ENCODE assay signal across 8 cellular contexts in genomic region chr17:78716814-78717393, GRCh38.
A peak's percentile ranks its signal among the peaks of the same experiment; 100 is the strongest.
DNase-seq lines count a peak whose midpoint lies in the region; ATAC-seq and TF ChIP-seq lines count a peak whose summit lies in the region.

No MANE protein-coding gene starts in this region.

- intact Hi-C loops in activated CD4-positive, alpha-beta memory T cell treated with anti-CD3 and anti-CD28 coated beads for 36 hours (cut with micrococcal nuclease): loop anchor here (10.0 kb wide), 1 partner anchor 268 kb away; no protein-coding TSS in a partner anchor

- peak overlapping the region; percentile 89 for H3K18ac ChIP-seq in neuronal stem cell (ENCODE audit: low read length)

- no peak overlapping the region for H2BK12ac ChIP-seq in neuronal stem cell (ENCODE audit: low read length)

- H2BK120ac ChIP-seq in neuronal stem cell (ENCODE audit: low read depth, low read length): no peak overlapping the region

- H3K27me3 Mint-ChIP-seq in activated CD4-positive, alpha-beta memory T cell treated with anti-CD3 and anti-CD28 coated beads for 36 hours: no peaks in the 10 kb centered on the region

- H3K23ac ChIP-seq in neuronal stem cell (ENCODE audit: low read depth, low read length, poor library complexity): no peak overlapping the region

- WGBS in neuronal stem cell (ENCODE audit: extremely low coverage in 2 of 2, insufficient read length in 2 of 2, insufficient replicate concordance in 1 of 2), 2 donors: no CpG with 5 or more reads among the region's 19 CpGs

- ATAC-seq in HG03521 (IDR thresholded peaks at IDR 0.05; ENCODE audit: unreplicated experiment): no peak

- H4K91ac ChIP-seq in neuronal stem cell (ENCODE audit: low read depth, low read length, poor library complexity): no peak overlapping the region

- no peak overlapping the region for H3K27ac ChIP-seq in neuronal stem cell (replicated peaks; ENCODE audit: low read length)

- H4K8ac ChIP-seq in neuronal stem cell (ENCODE audit: low read depth, low read length): no peak overlapping the region

- H3K9ac ChIP-seq in ES-I3 (ENCODE audit: low read depth, low read length) (peak overlapping the region; percentile 38; the same call in 1 of the 2 replicates), neuronal stem cell (ENCODE audit: low read depth, low read length, poor library complexity) (no peak overlapping the region)

- no peaks in the 10 kb centered on the region for H3K27me3 ChIP-seq in neuronal stem cell (ENCODE audit: control insufficient read depth in 3 of 3, insufficient read depth in 3 of 3, low read depth in 1 of 3, low read length in 3 of 3)

- H3K4me2 ChIP-seq in neuronal stem cell (ENCODE audit: insufficient read depth, low read length, poor library complexity, severe bottlenecking): peak overlapping the region; percentile 41

- DNase-seq in NCI-H146 treated with DMSO at 0.1 percent for 48 hours (lab: John Stamatoyannopoulos, UW; ENCODE audit: unreplicated experiment) (peak; percentile 18), fibroblast of villous mesenchyme (ENCODE audit: low read depth) (peak; percentile 37), neuronal stem cell (ENCODE audit: low spot score) (no peak), HPDE6-E6E7 (ENCODE audit: extremely low spot score) (no peak), NCI-H1048 (lab: John Stamatoyannopoulos, UW) (no peak)
- DNase-seq in activated CD4-positive, alpha-beta memory T cell treated with anti-CD3 and anti-CD28 coated beads for 36 hours: peak; percentile 45

- no peak overlapping the region for H2BK5ac ChIP-seq in neuronal stem cell (ENCODE audit: low read length)

- H2BK15ac ChIP-seq in neuronal stem cell (ENCODE audit: low read length): no peak overlapping the region

- H3K4me1 ChIP-seq in ES-I3 (ENCODE audit: insufficient read depth, low read length) (peaks cover 26% of the 10 kb centered on the region), neuronal stem cell (ENCODE audit: control insufficient read depth in 2 of 2, insufficient read depth in 1 of 2, low read depth in 1 of 2, low read length in 2 of 2) (peaks cover 11 to 16% of the 10 kb centered on the region in 2 donors)

- H3K4ac ChIP-seq in neuronal stem cell (ENCODE audit: low read length): no peak overlapping the region

- no peaks in the 10 kb centered on the region for H3K9me3 Mint-ChIP-seq in activated CD4-positive, alpha-beta memory T cell treated with anti-CD3 and anti-CD28 coated beads for 36 hours

- TF ChIP-seq CTCF in fibroblast of villous mesenchyme (IDR thresholded peaks at IDR 0.05; ENCODE audit: insufficient read depth, low read depth, low read length): no peak

- CTCF ChIA-PET in activated CD4-positive, alpha-beta memory T cell treated with anti-CD3 and anti-CD28 coated beads for 36 hours (lab: Charles Lee): interaction anchor here (1.3 to 3.4 kb wide), 2 partner anchors 8 to 83 kb away, joined by 4 to 24 read pairs; no protein-coding TSS in a partner anchor

- no peak overlapping the region for H2AK5ac ChIP-seq in neuronal stem cell (ENCODE audit: low read depth, low read length)

- POLR2A ChIA-PET in activated CD4-positive, alpha-beta memory T cell treated with anti-CD3 and anti-CD28 coated beads for 36 hours (lab: Charles Lee): interaction anchor here (1.0 to 3.6 kb wide), 4 partner anchors 8 to 19 kb away, joined by 3 to 12 read pairs (median 6); no protein-coding TSS in a partner anchor

- peaks cover 87% of the 10 kb centered on the region for H3K4me1 Mint-ChIP-seq in activated CD4-positive, alpha-beta memory T cell treated with anti-CD3 and anti-CD28 coated beads for 36 hours (ENCODE audit: low read depth)

- peak overlapping the region; percentile 29 for H3K4me3 Mint-ChIP-seq in activated CD4-positive, alpha-beta memory T cell treated with anti-CD3 and anti-CD28 coated beads for 36 hours

- H2AFZ ChIP-seq in neuronal stem cell (ENCODE audit: low read length): peak overlapping the region; percentile 83

- no peaks in the 10 kb centered on the region for H3K9me3 ChIP-seq in ES-I3 (ENCODE audit: control insufficient read depth, insufficient read depth, low read length)
- H3K9me3 ChIP-seq in neuronal stem cell (replicated peaks in 1 of 2; ENCODE audit: control insufficient read depth in 2 of 2, insufficient read depth in 1 of 2, low read depth in 1 of 2, low read length in 2 of 2): no peaks in the 10 kb centered on the region

- H3K36me3 Mint-ChIP-seq in activated CD4-positive, alpha-beta memory T cell treated with anti-CD3 and anti-CD28 coated beads for 36 hours: peaks cover 1% of the 10 kb centered on the region

- H3K4me3 ChIP-seq in fibroblast of villous mesenchyme (ENCODE audit: low read depth, low read length) (peak overlapping the region; percentile 47), neuronal stem cell (ENCODE audit: low read length in 2 of 2) (peak overlapping the region; percentile 40 to 70)

- H3K14ac ChIP-seq in neuronal stem cell (ENCODE audit: low read length): no peak overlapping the region

- H3K36me3 ChIP-seq in ES-I3 (ENCODE audit: insufficient read depth, low read length) (no peaks in the 10 kb centered on the region), neuronal stem cell (replicated peaks in 1 of 2; ENCODE audit: control insufficient read depth in 2 of 2, insufficient read depth in 2 of 2, low read length in 2 of 2) (no peaks in the 10 kb centered on the region)

- peaks cover 7% of the 10 kb centered on the region for H3K79me1 ChIP-seq in neuronal stem cell (ENCODE audit: low read depth, low read length)

- peak overlapping the region; percentile 85 for H3K27ac Mint-ChIP-seq in activated CD4-positive, alpha-beta memory T cell treated with anti-CD3 and anti-CD28 coated beads for 36 hours

Comparison
In these comparisons a context has a peak if more than half of its experiments do, and no peak if none do; other contexts are left out.
1. DNase-seq: peak in NCI-H146 treated with DMSO at 0.1 percent for 48 hours (single experiment), activated CD4-positive, alpha-beta memory T cell treated with anti-CD3 and anti-CD28 coated beads for 36 hours (single experiment) and fibroblast of villous mesenchyme (single experiment); none in neuronal stem cell (single experiment), HPDE6-E6E7 (single experiment) and NCI-H1048 (single experiment).